In the genomic region with DNA sequence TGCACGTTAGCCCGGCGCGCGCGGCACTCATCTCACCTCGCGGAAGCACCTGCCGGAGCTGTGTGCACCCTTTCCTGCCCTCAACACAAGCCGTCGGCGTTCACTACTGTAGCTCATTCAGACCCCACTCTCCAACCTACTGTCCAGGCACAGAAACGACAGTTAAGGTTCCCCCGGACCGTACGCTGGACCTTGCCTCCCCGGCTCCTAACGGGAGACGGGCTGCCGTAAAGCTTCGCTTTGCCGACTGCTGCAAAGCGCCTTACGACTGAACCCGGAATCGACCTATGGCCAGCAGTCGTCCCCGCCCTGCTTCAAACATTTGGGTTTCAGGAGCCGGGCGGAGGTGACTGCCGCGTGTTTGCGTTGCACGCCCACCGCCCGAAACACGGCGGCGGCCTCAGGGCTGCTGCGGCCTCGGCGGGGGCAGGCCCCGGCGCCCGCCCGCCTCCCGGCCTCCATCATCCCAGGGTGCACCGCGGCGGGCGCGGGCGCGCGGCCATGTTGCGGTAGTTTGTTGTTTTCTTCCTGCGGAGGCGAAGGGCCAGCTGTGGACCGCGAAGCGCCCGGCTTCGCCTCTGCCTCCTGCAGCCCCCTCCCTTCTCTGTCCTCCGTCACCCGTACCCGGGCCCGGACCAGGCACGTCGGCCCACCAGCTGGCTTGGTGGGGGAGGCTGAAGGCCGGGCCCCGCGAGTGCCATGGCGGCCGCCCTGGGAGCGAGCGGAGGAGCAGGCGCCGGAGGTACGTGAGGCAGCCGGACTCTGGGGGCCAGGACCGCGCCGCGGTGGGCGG, we compare ENCODE assay signal across 8 cellular contexts. TPM values are rescaled to one million over a fixed set of nuclear protein-coding genes. Genes with fewer than 3 reads are reported as not detected.
DNase-seq lines count a peak whose midpoint lies in the region; ATAC-seq and TF ChIP-seq lines count a peak whose summit lies in the region.

TSS of gene RBM33 (plus strand) at position 484 of the 793 bp plus-strand sequence. CDS start at position 700, 216 bp downstream.

- ATAC-seq in GM23338: peak; percentile 77
- peak; percentile 78 for ATAC-seq in RWPE2 (ENCODE audit: low read depth)
- peak; percentile 90 to 95 for ATAC-seq in natural killer cell treated with Interleukin-12 subunit alpha and Interleukin-12 subunit beta and Interleukin-15 and Interleukin-18, amount 100 ng/mL, for 72 hours

- no peaks in the 10 kb centered on the region for H3K27me3 ChIP-seq in GM23338 (ENCODE audit: insufficient read depth)
- no peaks in the 10 kb centered on the region for H3K27me3 ChIP-seq in RWPE2 (ENCODE audit: insufficient read depth, poor library complexity, severe bottlenecking)

- peaks cover 9% of the 10 kb centered on the region for H3K9me3 ChIP-seq in RWPE2 (ENCODE audit: severe bottlenecking)

- peaks cover 53% of the 10 kb centered on the region for H3K9me3 Mint-ChIP-seq in GM23338
- H3K9me3 Mint-ChIP-seq in activated T-helper 2 cell treated with anti-CD3 and anti-CD28 coated beads, Interferon-gamma antibody, Interleukin-2, Interleukin-4, amounts not matched to agents 10 μg/mL and 5 μg/mL and 100 μg/mL, durations not matched to agents 14 hours and 24 hours and 36 hours: peaks cover 30% of the 10 kb centered on the region
- peaks cover 5% of the 10 kb centered on the region for H3K9me3 Mint-ChIP-seq in natural killer cell treated with Interleukin-12 subunit alpha and Interleukin-12 subunit beta and Interleukin-15 and Interleukin-18, amount 100 ng/mL, for 72 hours

- H2AFZ ChIP-seq in GM23338: peak within 1 kb of the TSS; percentile 99

- peak within 1 kb of the TSS; percentile 96 for H3K4me3 ChIP-seq in GM23338
- H3K4me3 ChIP-seq in RWPE2 (ENCODE audit: severe bottlenecking): peak within 1 kb of the TSS; percentile 94
- peak within 1 kb of the TSS; percentile 99 for H3K4me3 ChIP-seq in fibroblast of pulmonary artery (replicated peaks; ENCODE audit: low read depth, low read length)

- intact Hi-C loops in activated T-helper 2 cell treated with anti-CD3 and anti-CD28 coated beads, Interferon-gamma antibody, Interleukin-2, Interleukin-4, amounts not matched to agents 10 μg/mL and 5 μg/mL and 100 μg/mL, durations not matched to agents 14 hours and 24 hours and 36 hours (cut with micrococcal nuclease): loop anchor here (5.0 to 10.0 kb wide), 5 partner anchors 62 to 1493 kb away; partner anchors contain the start of genes LMBR1 and UBE3C

- peak; percentile 85 for DNase-seq in EH (ENCODE audit: low read depth)
- DNase-seq in GM23338 (ENCODE audit: low spot score): peak; percentile 88
- peak; percentile 73 to 85 for DNase-seq in Kasumi-1 (lab: John Stamatoyannopoulos, UW)
- DNase-seq in RWPE2 (ENCODE audit: low spot score): peak; percentile 73
- DNase-seq in activated T-helper 2 cell treated with anti-CD3 and anti-CD28 coated beads, Interferon-gamma antibody, Interleukin-2, Interleukin-4, amounts not matched to agents 10 μg/mL and 5 μg/mL and 100 μg/mL, durations not matched to agents 14 hours and 24 hours and 36 hours (ENCODE audit: low spot score): peak; percentile 79
- DNase-seq in fibroblast of pulmonary artery (ENCODE audit: low read depth): peak; percentile 87
- DNase-seq in natural killer cell treated with Interleukin-12 subunit alpha and Interleukin-12 subunit beta and Interleukin-15 and Interleukin-18, amount 100 ng/mL, for 72 hours (ENCODE audit: low spot score): peak; percentile 81
- peak; percentile 86 for DNase-seq in stimulated activated naive CD4-positive, alpha-beta T cell treated with Interleukin-2 at 50 U/mL for 16 hours (lab: John Stamatoyannopoulos, UW)

- H3K27ac ChIP-seq in GM23338 (ENCODE audit: low read depth) (peak within 1 kb of the TSS; percentile 97), RWPE2 (ENCODE audit: poor library complexity, severe bottlenecking) (peak within 1 kb of the TSS; percentile 77)

- H3K27me3 Mint-ChIP-seq in GM23338 (ENCODE audit: insufficient read depth, low read depth, poor library complexity): peaks cover 13% of the 10 kb centered on the region
- no peaks in the 10 kb centered on the region for H3K27me3 Mint-ChIP-seq in activated T-helper 2 cell treated with anti-CD3 and anti-CD28 coated beads, Interferon-gamma antibody, Interleukin-2, Interleukin-4, amounts not matched to agents 10 μg/mL and 5 μg/mL and 100 μg/mL, durations not matched to agents 14 hours and 24 hours and 36 hours (ENCODE audit: low read depth)
- no peaks in the 10 kb centered on the region for H3K27me3 Mint-ChIP-seq in natural killer cell treated with Interleukin-12 subunit alpha and Interleukin-12 subunit beta and Interleukin-15 and Interleukin-18, amount 100 ng/mL, for 72 hours

- H3K4me1 Mint-ChIP-seq in GM23338: peaks cover 20% of the 10 kb centered on the region
- H3K4me1 Mint-ChIP-seq in activated T-helper 2 cell treated with anti-CD3 and anti-CD28 coated beads, Interferon-gamma antibody, Interleukin-2, Interleukin-4, amounts not matched to agents 10 μg/mL and 5 μg/mL and 100 μg/mL, durations not matched to agents 14 hours and 24 hours and 36 hours (ENCODE audit: low read depth): peaks cover 26% of the 10 kb centered on the region
- H3K4me1 Mint-ChIP-seq in natural killer cell treated with Interleukin-12 subunit alpha and Interleukin-12 subunit beta and Interleukin-15 and Interleukin-18, amount 100 ng/mL, for 72 hours (ENCODE audit: low read depth in 2 of 2): peaks cover 29 to 50% of the 10 kb centered on the region in 2 donors

- peak within 1 kb of the TSS; percentile 95 for H3K4me3 Mint-ChIP-seq in GM23338
- peak within 1 kb of the TSS; percentile 99 for H3K4me3 Mint-ChIP-seq in activated T-helper 2 cell treated with anti-CD3 and anti-CD28 coated beads, Interferon-gamma antibody, Interleukin-2, Interleukin-4, amounts not matched to agents 10 μg/mL and 5 μg/mL and 100 μg/mL, durations not matched to agents 14 hours and 24 hours and 36 hours (ENCODE audit: low read depth)
- peak within 1 kb of the TSS; percentile 100 for H3K4me3 Mint-ChIP-seq in natural killer cell treated with Interleukin-12 subunit alpha and Interleukin-12 subunit beta and Interleukin-15 and Interleukin-18, amount 100 ng/mL, for 72 hours

- H3F3A ChIP-seq in GM23338 (replicated peaks; ENCODE audit: low read depth): no peaks in the 10 kb centered on the region

- H3K9me2 ChIP-seq in GM23338 (ENCODE audit: insufficient read depth): no peaks in the 10 kb centered on the region

- peaks cover 57% of the 10 kb centered on the region for H3K79me2 ChIP-seq in GM23338 (replicated peaks; ENCODE audit: insufficient read depth)

- H3K36me3 ChIP-seq in GM23338 (ENCODE audit: insufficient read depth) (peaks cover 34% of the 10 kb centered on the region), RWPE2 (ENCODE audit: low read depth) (peaks cover 51% of the 10 kb centered on the region)

- H3K4me2 ChIP-seq in GM23338: peak within 1 kb of the TSS; percentile 81

- TF ChIP-seq CTCF in GM23338 (conservative IDR thresholded peaks at IDR 0.05; ENCODE audit: low read depth in 2 of 2) (no peak), RWPE2 (IDR thresholded peaks at IDR 0.05; ENCODE audit: poor library complexity, severe bottlenecking) (no peak), fibroblast of pulmonary artery (IDR thresholded peaks at IDR 0.05; ENCODE audit: low read length, missing control alignments) (no peak)

- H4K20me1 ChIP-seq in GM23338 (replicated peaks; ENCODE audit: insufficient read depth): no peaks in the 10 kb centered on the region; the same call in none of the 2 replicates

- peaks cover 76% of the 10 kb centered on the region for H3K36me3 Mint-ChIP-seq in GM23338 (ENCODE audit: low read depth)
- H3K36me3 Mint-ChIP-seq in activated T-helper 2 cell treated with anti-CD3 and anti-CD28 coated beads, Interferon-gamma antibody, Interleukin-2, Interleukin-4, amounts not matched to agents 10 μg/mL and 5 μg/mL and 100 μg/mL, durations not matched to agents 14 hours and 24 hours and 36 hours (ENCODE audit: low read depth): peaks cover 85% of the 10 kb centered on the region
- H3K36me3 Mint-ChIP-seq in natural killer cell treated with Interleukin-12 subunit alpha and Interleukin-12 subunit beta and Interleukin-15 and Interleukin-18, amount 100 ng/mL, for 72 hours: peaks cover 33% of the 10 kb centered on the region

- H3K4me1 ChIP-seq in GM23338 (ENCODE audit: insufficient read depth): peaks cover 9% of the 10 kb centered on the region
- H3K4me1 ChIP-seq in RWPE2 (ENCODE audit: insufficient read depth, poor library complexity, severe bottlenecking): peaks cover 8% of the 10 kb centered on the region

- H3K27ac Mint-ChIP-seq in GM23338: peak within 1 kb of the TSS; percentile 95
- H3K27ac Mint-ChIP-seq in activated T-helper 2 cell treated with anti-CD3 and anti-CD28 coated beads, Interferon-gamma antibody, Interleukin-2, Interleukin-4, amounts not matched to agents 10 μg/mL and 5 μg/mL and 100 μg/mL, durations not matched to agents 14 hours and 24 hours and 36 hours: peak within 1 kb of the TSS; percentile 100
- H3K27ac Mint-ChIP-seq in natural killer cell treated with Interleukin-12 subunit alpha and Interleukin-12 subunit beta and Interleukin-15 and Interleukin-18, amount 100 ng/mL, for 72 hours: peak within 1 kb of the TSS; percentile 94 to 100

TF ChIP-seq in GM23338, 12 proteins besides CTCF, POLR2A, EP300 and RAD21:
- TF ChIP-seq POLR2AphosphoS5 (IDR thresholded peaks at IDR 0.05; ENCODE audit: low read depth) (peak; percentile 79), CREB1 (CRISPR knock-in tag; IDR thresholded peaks at IDR 0.05; ENCODE audit: low read depth) (no peak), ZNF331 (CRISPR knock-in tag; IDR thresholded peaks at IDR 0.05; ENCODE audit: low read depth) (no peak), ETS1 (IDR thresholded peaks at IDR 0.05) (peak; percentile 34; the same call in 1 of the 2 replicates), STAT1 (IDR thresholded peaks at IDR 0.05; ENCODE audit: unreplicated experiment) (no peak), EZH2 (IDR thresholded peaks at IDR 0.05; ENCODE audit: low read depth, unreplicated experiment) (no peak)
TF ChIP-seq in GM23338: peak in this region for 2.

RNA-seq across cellular contexts. Expression of gene RBM33, which starts in this region (rescaled TPM):
- total RNA-seq in GM23338 (2014; rRNA removed; shearing (Covaris generic)): 26.1 and 47.7 TPM in 2 replicates
- polyA plus RNA-seq in GM23338 (2016; fragmentation: Nextera tagmentation; extraction: Ambion mirVana): 88.5 and 94.7 TPM in 2 replicates
- total RNA-seq in activated T-helper 2 cell treated with anti-CD3 and anti-CD28 coated beads, Interferon-gamma antibody, Interleukin-2, Interleukin-4, amounts not matched to agents 10 μg/mL and 5 μg/mL and 100 μg/mL, durations not matched to agents 14 hours and 24 hours and 36 hours: 79.8 and 80.3 TPM in 2 replicates
- 100 to 1,000 TPM in 1 of 2 donors, 10 to 100 TPM in 1; 82.3 to 128 TPM for total RNA-seq in natural killer cell treated with Interleukin-12 subunit alpha and Interleukin-12 subunit beta and Interleukin-15 and Interleukin-18, amount 100 ng/mL, for 72 hours

Comparison
In these comparisons a context has a peak if more than half of its experiments do, and no peak if none do; other contexts are left out.
1. Peak in every context shown above with its lines: DNase-seq, ATAC-seq, H3K4me3 ChIP-seq and H3K27ac ChIP-seq.